Comparison of ENCODE assay signal across 11 cellular contexts in the genomic region with DNA sequence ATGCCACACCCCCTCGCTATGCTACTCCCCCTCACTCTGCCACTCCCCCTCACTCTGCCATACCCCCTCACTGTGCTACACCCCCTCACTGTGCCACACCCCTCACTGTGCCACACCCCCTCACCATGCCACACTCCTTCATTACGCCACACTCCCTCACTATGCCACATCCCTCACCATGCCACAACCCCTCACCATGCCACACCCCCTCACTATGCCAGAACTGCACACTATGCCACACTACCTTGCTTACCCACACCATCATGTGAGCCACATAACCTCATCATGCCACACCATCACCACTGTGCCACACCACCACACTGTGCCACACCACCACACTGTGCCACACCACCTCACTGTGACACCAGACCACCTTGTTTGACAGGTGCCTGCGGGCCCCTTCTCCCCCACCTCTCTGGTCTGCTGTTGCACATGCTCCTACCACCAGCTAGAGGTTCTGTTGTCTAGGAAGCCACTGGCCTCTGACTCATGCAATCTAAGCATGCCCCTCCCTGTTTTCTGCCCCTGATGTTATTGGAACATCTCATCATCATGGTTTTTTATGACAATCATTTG. TPM values are rescaled to one million over a fixed set of nuclear protein-coding genes. Genes with fewer than 3 reads are reported as not detected.
DNase-seq lines count a peak whose midpoint lies in the region; ATAC-seq and TF ChIP-seq lines count a peak whose summit lies in the region.
"Had no signal": no experiment of that assay in that cellular context is flagged by ENCODE, and none has a peak within 500 bp of the region (broad histone marks: within the 10 kb centered on the region; RNA-seq: fewer than 3 reads in every experiment).

No MANE protein-coding gene starts in this region.

- peak overlapping the region; percentile 0 for H2BK120ac ChIP-seq in mesenchymal stem cell (ENCODE audit: low read depth, low read length)

- peak overlapping the region; percentile 4 to 38 for H2BK12ac ChIP-seq in mesenchymal stem cell (ENCODE audit: low read length in 2 of 2)

- H4K8ac ChIP-seq in mesenchymal stem cell (ENCODE audit: low read length) = no peak overlapping the region

- no peaks in the 10 kb centered on the region for H3K79me1 ChIP-seq in mesenchymal stem cell (replicated peaks; ENCODE audit: low read length, poor library complexity, severe bottlenecking)

- no peaks in the 10 kb centered on the region for H3K36me3 Mint-ChIP-seq in CD4-positive, alpha-beta memory T cell
- no peaks in the 10 kb centered on the region for H3K36me3 Mint-ChIP-seq in activated naive CD8-positive, alpha-beta T cell treated with anti-CD3 and anti-CD28 coated beads, Interleukin-2, amount 50 U/mL, for 24 hours (ENCODE audit: low read depth)

- TF ChIP-seq CTCF in NB4 (IDR thresholded peaks at IDR 0.05; ENCODE audit: low read depth, low read length) (no peak), left lung (IDR thresholded peaks at IDR 0.05) (no peak)

- ATAC-seq in activated naive CD8-positive, alpha-beta T cell treated with anti-CD3 and anti-CD28 coated beads, Interleukin-2, amount 50 U/mL, for 24 hours = peak; percentile 48
- no peak for ATAC-seq in left lung

- H3K14ac ChIP-seq in mesenchymal stem cell (ENCODE audit: low read length in 2 of 2) = peak overlapping the region in 1 of 2 experiments; percentile 7

- H3K4me2 ChIP-seq in mesenchymal stem cell (ENCODE audit: low read length, poor library complexity, severe bottlenecking) = no peak overlapping the region

- peak; percentile 19 to 57 (median 27) for DNase-seq in CD4-positive, alpha-beta memory T cell
- peak; percentile 19 for DNase-seq in NB4 (ENCODE audit: low read depth)
- DNase-seq in activated naive CD8-positive, alpha-beta T cell treated with anti-CD3 and anti-CD28 coated beads, Interleukin-2, amount 50 U/mL, for 24 hours = peak; percentile 41
- DNase-seq in mesenchymal stem cell = peak; percentile 73
- no peak for DNase-seq in left lung
- DNase-seq in RPMI8226 = no peak
- no peak for DNase-seq in HAP-1 (ENCODE audit: low spot score in 2 of 2)
- DNase-seq in H7 = no peak
- DNase-seq: heart left ventricle, pancreas had no signal

- no peaks in the 10 kb centered on the region for H3K27me3 ChIP-seq in CD4-positive, alpha-beta memory T cell (ENCODE audit: insufficient read depth, low read length)
- H3K27me3 ChIP-seq in mesenchymal stem cell (ENCODE audit: control insufficient read depth in 1 of 2, insufficient read depth in 1 of 2, low read length in 2 of 2) (no peaks in the 10 kb centered on the region), left lung (no peaks in the 10 kb centered on the region), HAP-1 (ENCODE audit: low read depth) (no peaks in the 10 kb centered on the region; the same call in 1 of the 2 replicates), H7 (ENCODE audit: control insufficient read depth, insufficient read depth, low read length) (no peaks in the 10 kb centered on the region; the same call in 1 of the 2 replicates)
- H3K27me3 ChIP-seq: pancreas had no signal

- H2BK5ac ChIP-seq in mesenchymal stem cell (ENCODE audit: low read depth, low read length, poor library complexity, severe bottlenecking) = no peak overlapping the region

- peak overlapping the region; percentile 25 to 88 (median 72) for H3K27ac Mint-ChIP-seq in CD4-positive, alpha-beta memory T cell
- H3K27ac Mint-ChIP-seq in activated naive CD8-positive, alpha-beta T cell treated with anti-CD3 and anti-CD28 coated beads, Interleukin-2, amount 50 U/mL, for 24 hours = peak overlapping the region; percentile 67

- no peak overlapping the region for H2BK15ac ChIP-seq in mesenchymal stem cell (ENCODE audit: low read depth, poor library complexity, severe bottlenecking)

- intact Hi-C loops in CD4-positive, alpha-beta memory T cell (cut with micrococcal nuclease) = loop anchor here (1.0 to 5.0 kb wide), 2 partner anchors 37 to 54 kb away; no protein-coding TSS in a partner anchor
- intact Hi-C loops in left lung (cut with DNase I) = no loop called here

- H3K4me1 ChIP-seq in CD4-positive, alpha-beta memory T cell (ENCODE audit: insufficient read depth, low read length) = peaks cover 79% of the 10 kb centered on the region
- H3K4me1 ChIP-seq in mesenchymal stem cell (ENCODE audit: control insufficient read depth, insufficient read depth, low read depth, low read length) = peaks cover 8% of the 10 kb centered on the region
- no peaks in the 10 kb centered on the region for H3K4me1 ChIP-seq in left lung
- H3K4me1 ChIP-seq in HAP-1 = no peaks in the 10 kb centered on the region
- H3K4me1 ChIP-seq: pancreas had no signal

- no peak overlapping the region for H2AK5ac ChIP-seq in mesenchymal stem cell (ENCODE audit: low read length, severe bottlenecking)

- H3K4me3 Mint-ChIP-seq in CD4-positive, alpha-beta memory T cell = peak overlapping the region in 7 of 8 donors; percentile 7 to 82 (median 37)
- no peak overlapping the region for H3K4me3 Mint-ChIP-seq in activated naive CD8-positive, alpha-beta T cell treated with anti-CD3 and anti-CD28 coated beads, Interleukin-2, amount 50 U/mL, for 24 hours

- peak overlapping the region; percentile 10 to 13 for H3K4ac ChIP-seq in mesenchymal stem cell (ENCODE audit: low read depth in 1 of 2, low read length in 2 of 2)

- in situ Hi-C loops in HAP-1 (cut with MboI; ENCODE audit: low sequenced_read_pairs) = no loop called here

- H4K91ac ChIP-seq in mesenchymal stem cell (ENCODE audit: low read length) = peak overlapping the region; percentile 60

- no peaks in the 10 kb centered on the region for H3K36me3 ChIP-seq in CD4-positive, alpha-beta memory T cell (ENCODE audit: insufficient read depth, low read length)
- no peaks in the 10 kb centered on the region for H3K36me3 ChIP-seq in mesenchymal stem cell (ENCODE audit: control insufficient read depth in 1 of 2, insufficient read depth in 2 of 2, low read depth in 1 of 2, low read length in 2 of 2)
- H3K36me3 ChIP-seq in left lung = no peaks in the 10 kb centered on the region
- H3K36me3 ChIP-seq in HAP-1 (replicated peaks) = no peaks in the 10 kb centered on the region
- no peaks in the 10 kb centered on the region for H3K36me3 ChIP-seq in H7 (replicated peaks; ENCODE audit: control insufficient read depth, insufficient read depth, low read length)
- H3K36me3 ChIP-seq: heart left ventricle, pancreas had no signal

- no peaks in the 10 kb centered on the region for H3K9me3 ChIP-seq in CD4-positive, alpha-beta memory T cell (ENCODE audit: control insufficient read depth in 1 of 2, low read length in 2 of 2)
- H3K9me3 ChIP-seq in mesenchymal stem cell (ENCODE audit: control insufficient read depth, low read length) = no peaks in the 10 kb centered on the region
- H3K9me3 ChIP-seq in left lung = no peaks in the 10 kb centered on the region
- no peaks in the 10 kb centered on the region for H3K9me3 ChIP-seq in HAP-1
- H3K9me3 ChIP-seq: heart left ventricle, pancreas had no signal

- H3K4me3 ChIP-seq in CD4-positive, alpha-beta memory T cell (ENCODE audit: low read length in 2 of 2) = no peak overlapping the region
- H3K4me3 ChIP-seq in NB4 (ENCODE audit: low read depth, low read length) (no peak overlapping the region), mesenchymal stem cell (ENCODE audit: insufficient read depth in 1 of 2, low read depth in 1 of 2, low read length in 2 of 2) (no peak overlapping the region), left lung (no peak overlapping the region), HAP-1 (no peak overlapping the region), H7 (ENCODE audit: insufficient read depth, low read depth, low read length) (no peak overlapping the region)
- H3K4me3 ChIP-seq: heart left ventricle, pancreas had no signal

- H3K27me3 Mint-ChIP-seq in CD4-positive, alpha-beta memory T cell = no peaks in the 10 kb centered on the region
- no peaks in the 10 kb centered on the region for H3K27me3 Mint-ChIP-seq in activated naive CD8-positive, alpha-beta T cell treated with anti-CD3 and anti-CD28 coated beads, Interleukin-2, amount 50 U/mL, for 24 hours

- no peak overlapping the region for H3K9ac ChIP-seq in mesenchymal stem cell (ENCODE audit: low read length)

- peaks cover 67 to 80% (median 73%) of the 10 kb centered on the region in 4 donors for H3K4me1 Mint-ChIP-seq in CD4-positive, alpha-beta memory T cell
- H3K4me1 Mint-ChIP-seq in activated naive CD8-positive, alpha-beta T cell treated with anti-CD3 and anti-CD28 coated beads, Interleukin-2, amount 50 U/mL, for 24 hours = peaks cover 84% of the 10 kb centered on the region

- H3K27ac ChIP-seq in CD4-positive, alpha-beta memory T cell (ENCODE audit: low read depth, low read length) = no peak overlapping the region
- no peak overlapping the region for H3K27ac ChIP-seq in mesenchymal stem cell (ENCODE audit: low read length, poor library complexity, severe bottlenecking)
- no peak overlapping the region for H3K27ac ChIP-seq in left lung
- H3K27ac ChIP-seq: heart left ventricle, pancreas had no signal

- H3K23ac ChIP-seq in mesenchymal stem cell (ENCODE audit: low read length in 2 of 2) = no peak overlapping the region

- peak overlapping the region in 1 of 2 experiments; percentile 96 for H3K18ac ChIP-seq in mesenchymal stem cell (ENCODE audit: low read depth in 1 of 2, low read length in 2 of 2)

- POLR2A ChIA-PET in CD4-positive, alpha-beta memory T cell (lab: Charles Lee; ENCODE audit: partially characterized antibody) = no interaction called here

- no peak overlapping the region for H2AFZ ChIP-seq in mesenchymal stem cell (ENCODE audit: low read depth, low read length)

- no peak for TF ChIP-seq POLR2A in NB4 (IDR thresholded peaks at IDR 0.05; ENCODE audit: extremely low read depth, insufficient read length)

- CTCF ChIA-PET in CD4-positive, alpha-beta memory T cell (lab: Charles Lee; ENCODE audit: partially characterized antibody) = interaction anchor here (3.7 to 4.9 kb wide), 2 partner anchors 22 to 53 kb away, joined by 18 to 66 read pairs; no protein-coding TSS in a partner anchor

- 74% methylated on average over 3 of the region's 3 CpGs for WGBS in mesenchymal stem cell

- no peaks in the 10 kb centered on the region for H3K9me3 Mint-ChIP-seq in CD4-positive, alpha-beta memory T cell
- H3K9me3 Mint-ChIP-seq in activated naive CD8-positive, alpha-beta T cell treated with anti-CD3 and anti-CD28 coated beads, Interleukin-2, amount 50 U/mL, for 24 hours = no peaks in the 10 kb centered on the region

RNA-seq across cellular contexts. Expression of gene MARCHF4, which starts 22.0 kb away (rescaled TPM):
- total RNA-seq in CD4-positive, alpha-beta memory T cell = not detected
- polyA plus RNA-seq in CD4-positive, alpha-beta memory T cell = not detected
- polyA plus RNA-seq in mesenchymal stem cell (2013, experiment 1 of 2) = 2.3 TPM
- polyA plus RNA-seq in mesenchymal stem cell (2013, experiment 2 of 2) = 2.3 TPM
- under 1 TPM in 1 of 2 donors, not detected in 1; 0.15 TPM for total RNA-seq in left lung
- total RNA-seq in H7 (2014; rRNA removed; shearing (Covaris generic)) = 0.38 and 0.55 TPM in 2 replicates
- total RNA-seq: subcutaneous adipose tissue had no signal

Comparison
In these comparisons a context has a peak if more than half of its experiments do, and no peak if none do; other contexts are left out.
1. DNase-seq: peak in CD4-positive, alpha-beta memory T cell (5 of 5), NB4 (single experiment), activated naive CD8-positive, alpha-beta T cell treated with anti-CD3 and anti-CD28 coated beads, Interleukin-2, amount 50 U/mL, for 24 hours (single experiment) and mesenchymal stem cell (single experiment); none in left lung (0 of 2), RPMI8226 (single experiment), HAP-1 (0 of 2) and H7 (single experiment).